In genomic region chr2:99700482-99701398, GRCh38 we compare ENCODE assay signal across 3 cellular contexts.
TF ChIP-seq lines count a peak whose summit lies in the region.

No MANE protein-coding gene starts in this region.

TF ChIP-seq in SK-N-SH, 30 proteins besides CTCF, POLR2A, EP300 and RAD21:
- TF ChIP-seq GATA2 (CRISPR knock-in tag; IDR thresholded peaks at IDR 0.05) (peak; percentile 30; the same call in 1 of the 2 replicates), FOXJ3 (CRISPR knock-in tag; IDR thresholded peaks at IDR 0.05) (no peak)

TF ChIP-seq in SK-N-SH treated with all-trans-retinoic acid at 6 μM for 48 hours, 23 proteins besides CTCF, POLR2A, EP300 and RAD21 (continued from another document):
- TF ChIP-seq SNAI2 (CRISPR knock-in tag; IDR thresholded peaks at IDR 0.05) (no peak), ISL1 (CRISPR knock-in tag; IDR thresholded peaks at IDR 0.05) (no peak), GLIS3 (CRISPR knock-in tag; IDR thresholded peaks at IDR 0.05) (no peak), ZC3H10 (CRISPR knock-in tag; IDR thresholded peaks at IDR 0.05) (no peak), PATZ1 (CRISPR knock-in tag; IDR thresholded peaks at IDR 0.05; ENCODE audit: borderline replicate concordance) (no peak), CSRNP3 (CRISPR knock-in tag; IDR thresholded peaks at IDR 0.05) (no peak), TSHZ2 (CRISPR knock-in tag; IDR thresholded peaks at IDR 0.05) (no peak), ZFP3 (CRISPR knock-in tag; IDR thresholded peaks at IDR 0.05) (no peak), ZFP30 (CRISPR knock-in tag; IDR thresholded peaks at IDR 0.05) (no peak), TOX (CRISPR knock-in tag; IDR thresholded peaks at IDR 0.05; ENCODE audit: borderline replicate concordance) (no peak), RARB (CRISPR knock-in tag; IDR thresholded peaks at IDR 0.05) (no peak)

TF ChIP-seq in HepG2, 621 proteins besides CTCF, POLR2A, EP300 and RAD21:
- TF ChIP-seq PRDM15 (CRISPR knock-in tag; IDR thresholded peaks at IDR 0.05): no peak
- no peak for TF ChIP-seq AHDC1 (CRISPR knock-in tag; IDR thresholded peaks at IDR 0.05; ENCODE audit: borderline replicate concordance)
- no peak for TF ChIP-seq RNF219 (CRISPR knock-in tag; IDR thresholded peaks at IDR 0.05)
- no peak for TF ChIP-seq MXI1 (IDR thresholded peaks at IDR 0.05; ENCODE audit: borderline replicate concordance, low read depth, low read length)
- TF ChIP-seq ZNF564 (CRISPR knock-in tag; IDR thresholded peaks at IDR 0.05): no peak
- TF ChIP-seq RXRA (CRISPR knock-in tag; IDR thresholded peaks at IDR 0.05): no peak
- TF ChIP-seq FLYWCH1 (CRISPR knock-in tag; IDR thresholded peaks at IDR 0.05): no peak
- TF ChIP-seq ERF (CRISPR knock-in tag; IDR thresholded peaks at IDR 0.05): no peak
- TF ChIP-seq STAT5B (CRISPR knock-in tag; IDR thresholded peaks at IDR 0.05): no peak
- no peak for TF ChIP-seq ATF2 (CRISPR knock-in tag; IDR thresholded peaks at IDR 0.05)
- no peak for TF ChIP-seq EHMT2 (IDR thresholded peaks at IDR 0.05; ENCODE audit: borderline replicate concordance, low read depth, low read length)
- TF ChIP-seq MIXL1 (CRISPR knock-in tag; IDR thresholded peaks at IDR 0.05): no peak
- TF ChIP-seq RXRB (CRISPR knock-in tag; IDR thresholded peaks at IDR 0.05; ENCODE audit: borderline replicate concordance): no peak
